13 cellular contexts compared by ENCODE assay signal in genomic region chr6:133991096-133991593, GRCh38.
A peak's percentile ranks its signal among the peaks of the same experiment; 100 is the strongest.
DNase-seq lines count a peak whose midpoint lies in the region; ATAC-seq, FAIRE-seq and TF ChIP-seq lines count a peak whose summit lies in the region.
"Had no signal": no experiment of that assay in that cellular context is flagged by ENCODE, and none has a peak within 500 bp of the region (broad histone marks: within the 10 kb centered on the region; RNA-seq: fewer than 3 reads in every experiment).

No MANE protein-coding gene starts in this region.

- ATAC-seq in stimulated activated naive B cell treated with anti-CD40 and anti-IgM and Interleukin-4, amounts not matched to agents 10 μg/mL and 1 μg/mL and 100 μg/mL, for 72 hours (replicated peaks): no peak
- no peak for ATAC-seq in GM19452 (IDR thresholded peaks at IDR 0.05; ENCODE audit: unreplicated experiment)

- no peak overlapping the region for H2AFZ ChIP-seq in ACC112 (ENCODE audit: low read length, unreplicated experiment)

- 0 out of 2 replicates have a peak, but pooled peaks cover 3% of the 10 kb centered on the region for H3K36me3 ChIP-seq in ACC112 (ENCODE audit: insufficient read depth, low read length)

- no peak overlapping the region for H3K4me3 ChIP-seq in ACC112 (ENCODE audit: low read depth, low read length)
- H3K4me3 ChIP-seq: skin epidermis had no signal

- H3K4me3 Mint-ChIP-seq in stimulated activated naive B cell treated with anti-CD40 and anti-IgM and Interleukin-4, amounts not matched to agents 10 μg/mL and 1 μg/mL and 100 μg/mL, for 72 hours: no peak overlapping the region

- DNase-seq in H54 (ENCODE audit: insufficient read length, low spot score) (no peak), amniotic epithelial cell (ENCODE audit: low read depth) (peak; percentile 69), iris pigment epithelial cell (ENCODE audit: low read depth) (peak; percentile 77), inferior parietal cortex (ENCODE audit: extremely low spot score) (no peak), activated T-cell treated with anti-CD3 and anti-CD28 coated beads for 4 hours (no peak)
- no peak for DNase-seq in stimulated activated naive B cell treated with anti-CD40 and anti-IgM and Interleukin-4, amounts not matched to agents 10 μg/mL and 1 μg/mL and 100 μg/mL, for 72 hours
- DNase-seq: DND-41, NCI-H1105 had no signal

- peaks cover 7 to 10% of the 10 kb centered on the region in 2 donors for H3K36me3 Mint-ChIP-seq in stimulated activated naive B cell treated with anti-CD40 and anti-IgM and Interleukin-4, amounts not matched to agents 10 μg/mL and 1 μg/mL and 100 μg/mL, for 72 hours

- H3K9me3 Mint-ChIP-seq in stimulated activated naive B cell treated with anti-CD40 and anti-IgM and Interleukin-4, amounts not matched to agents 10 μg/mL and 1 μg/mL and 100 μg/mL, for 72 hours: no peaks in the 10 kb centered on the region

- H3K4me1 ChIP-seq in ACC112 (ENCODE audit: control insufficient read depth, insufficient read depth, low read length, unreplicated experiment): peaks cover 26% of the 10 kb centered on the region

- no peak overlapping the region for H3K27ac Mint-ChIP-seq in stimulated activated naive B cell treated with anti-CD40 and anti-IgM and Interleukin-4, amounts not matched to agents 10 μg/mL and 1 μg/mL and 100 μg/mL, for 72 hours

- peaks cover 0 to 2% of the 10 kb centered on the region in 2 donors for H3K4me1 Mint-ChIP-seq in stimulated activated naive B cell treated with anti-CD40 and anti-IgM and Interleukin-4, amounts not matched to agents 10 μg/mL and 1 μg/mL and 100 μg/mL, for 72 hours

- FAIRE-seq in H54 (lab: Jason Lieb, UNC): peak; percentile 52
- FAIRE-seq: colon, RCC 7860 had no signal

- TF ChIP-seq POLR2A in H54 (IDR thresholded peaks at IDR 0.05; ENCODE audit: low read depth, low read length): no peak

- no peaks in the 10 kb centered on the region for H3K79me2 ChIP-seq in ACC112 (ENCODE audit: control insufficient read depth, insufficient read depth, low read length, unreplicated experiment)

- peak overlapping the region; percentile 39 for H3K27ac ChIP-seq in ACC112 (ENCODE audit: low read depth, low read length)

- H3K27me3 ChIP-seq in ACC112 (ENCODE audit: insufficient read depth, low read length): no peaks in the 10 kb centered on the region

- no peaks in the 10 kb centered on the region for H3K27me3 Mint-ChIP-seq in stimulated activated naive B cell treated with anti-CD40 and anti-IgM and Interleukin-4, amounts not matched to agents 10 μg/mL and 1 μg/mL and 100 μg/mL, for 72 hours

Comparison
In these comparisons a context has a peak if more than half of its experiments do, and no peak if none do; other contexts are left out.
1. DNase-seq: peak in amniotic epithelial cell (single experiment) and iris pigment epithelial cell (single experiment); none in H54 (single experiment), stimulated activated naive B cell treated with anti-CD40 and anti-IgM and Interleukin-4, amounts not matched to agents 10 μg/mL and 1 μg/mL and 100 μg/mL, for 72 hours (single experiment), inferior parietal cortex (single experiment) and activated T-cell treated with anti-CD3 and anti-CD28 coated beads for 4 hours (single experiment).